Comparison of ENCODE assay signal across 22 cellular contexts in genomic region chr7:41786943-41787342, GRCh38.
A peak's percentile ranks its signal among the peaks of the same experiment; 100 is the strongest.
DNase-seq lines count a peak whose midpoint lies in the region; ATAC-seq and TF ChIP-seq lines count a peak whose summit lies in the region.
"Had no signal": no experiment of that assay in that cellular context is flagged by ENCODE, and none has a peak within 500 bp of the region (broad histone marks: within the 10 kb centered on the region; RNA-seq: fewer than 3 reads in every experiment).

No MANE protein-coding gene starts in this region.

- no peak overlapping the region for H3K27ac Mint-ChIP-seq in natural killer cell
- H3K27ac Mint-ChIP-seq: activated naive CD4-positive, alpha-beta T cell treated with anti-CD3 and anti-CD28 coated beads, Interleukin-2, amount 50 U/mL, for 72 hours; CD8-positive, alpha-beta T cell; progenitor cell of endocrine pancreas; type B pancreatic cell had no signal

- no peak overlapping the region for H3K4me3 Mint-ChIP-seq in natural killer cell
- H3K4me3 Mint-ChIP-seq: CD8-positive, alpha-beta T cell; type B pancreatic cell had no signal

- H3K4me1 Mint-ChIP-seq in natural killer cell = no peaks in the 10 kb centered on the region

- no peaks in the 10 kb centered on the region for H3K9me3 Mint-ChIP-seq in natural killer cell
- H3K9me3 Mint-ChIP-seq: activated naive CD4-positive, alpha-beta T cell treated with anti-CD3 and anti-CD28 coated beads, Interleukin-2, amount 50 U/mL, for 72 hours; CD8-positive, alpha-beta T cell; type B pancreatic cell had no signal

- H2AFZ ChIP-seq in mammary epithelial cell (ENCODE audit: low read depth, low read length) = no peak overlapping the region

- H3K4me1 ChIP-seq in cardiac muscle cell (ENCODE audit: low read depth) (peaks cover 24% of the 10 kb centered on the region), heart left ventricle (peaks cover 0 to 4% (median 0%) of the 10 kb centered on the region in 12 donors), psoas muscle (no peaks in the 10 kb centered on the region), mammary epithelial cell (ENCODE audit: insufficient read depth, low read length) (peaks cover 9% of the 10 kb centered on the region)
- H3K4me1 ChIP-seq: breast epithelium had no signal

- H3K4me3 ChIP-seq in cardiac muscle cell (no peak overlapping the region), heart left ventricle (no peak overlapping the region), psoas muscle (no peak overlapping the region), mammary epithelial cell (replicated peaks in 1 of 3; ENCODE audit: insufficient read depth in 1 of 3, low read depth in 2 of 3, low read length in 3 of 3) (no peak overlapping the region)
- H3K4me3 ChIP-seq: breast epithelium, sigmoid colon had no signal

- dilution Hi-C loops in mammary epithelial cell (cut with HindIII; ENCODE audit: low sequenced_read_pairs) = no loop called here

- H3K27me3 Mint-ChIP-seq in natural killer cell (ENCODE audit: low read depth in 2 of 2) = no peaks in the 10 kb centered on the region
- H3K27me3 Mint-ChIP-seq: progenitor cell of endocrine pancreas had no signal

- ATAC-seq in heart left ventricle (no peak), psoas muscle (peak in 3 of 4 donors; percentile 27 to 62 (median 56)), natural killer cell (no peak), GM21381 (IDR thresholded peaks at IDR 0.05; ENCODE audit: unreplicated experiment) (no peak)
- ATAC-seq: activated naive CD4-positive, alpha-beta T cell treated with anti-CD3 and anti-CD28 coated beads, Interleukin-2, amount 50 U/mL, for 72 hours; CD8-positive, alpha-beta T cell; left colon had no signal

- no peaks in the 10 kb centered on the region for H3K9me3 ChIP-seq in cardiac muscle cell (ENCODE audit: low read depth)
- no peaks in the 10 kb centered on the region for H3K9me3 ChIP-seq in heart left ventricle
- no peaks in the 10 kb centered on the region for H3K9me3 ChIP-seq in psoas muscle
- H3K9me3 ChIP-seq in mammary epithelial cell (replicated peaks; ENCODE audit: insufficient read depth, low read length) = no peaks in the 10 kb centered on the region
- H3K9me3 ChIP-seq: breast epithelium, sigmoid colon had no signal

- no peaks in the 10 kb centered on the region for H3K79me2 ChIP-seq in mammary epithelial cell (ENCODE audit: insufficient read depth, low read length)

- H3K36me3 ChIP-seq in cardiac muscle cell (no peaks in the 10 kb centered on the region), heart left ventricle (no peaks in the 10 kb centered on the region), psoas muscle (ENCODE audit: insufficient read depth in 1 of 2, low read depth in 1 of 2) (no peaks in the 10 kb centered on the region), mammary epithelial cell (ENCODE audit: insufficient read depth, low read length) (no peaks in the 10 kb centered on the region)
- H3K36me3 ChIP-seq: breast epithelium, sigmoid colon had no signal

- DNase-seq in cardiac muscle cell (ENCODE audit: low read depth in 1 of 2, low spot score in 1 of 2) (peak in 1 of 2 donors; percentile 77), heart left ventricle (no peak), epithelial cell of prostate (ENCODE audit: low read depth, low spot score) (peak; percentile 5), psoas muscle (no peak), posterior vena cava (ENCODE audit: low spot score) (no peak), natural killer cell (no peak), mammary epithelial cell (no peak)
- DNase-seq: activated CD8-positive, alpha-beta memory T cell treated with anti-CD3 and anti-CD28 coated beads for 24 hours; activated T-cell treated with anti-CD3 and anti-CD28 coated beads for 4 hours; CD8-positive, alpha-beta T cell; left colon; NCI-H1092 treated with DMSO at 0.1 percent for 48 hours; NCI-H187 treated with DMSO at 0.1 percent for 48 hours; NCI-H524; Right ventricle myocardium superior; sigmoid colon; stimulated activated CD4-positive, alpha-beta T cell treated with anti-CD3 and anti-CD28 coated beads, Interleukin-4, amount 100 ng/mL, for 24 hours had no signal

- no peaks in the 10 kb centered on the region for H4K20me1 ChIP-seq in mammary epithelial cell (ENCODE audit: insufficient read depth, low read length)

- TF ChIP-seq CTCF in cardiac muscle cell (IDR thresholded peaks at IDR 0.05; ENCODE audit: low read depth, low read length) (no peak), heart left ventricle (IDR thresholded peaks at IDR 0.05) (no peak), psoas muscle (IDR thresholded peaks at IDR 0.05) (no peak), natural killer cell (IDR thresholded peaks at IDR 0.05) (no peak), mammary epithelial cell (conservative IDR thresholded peaks at IDR 0.05 in 1 of 2, IDR thresholded peaks at IDR 0.05 in 1 of 2; ENCODE audit: extremely low read depth in 1 of 2, insufficient read depth in 1 of 2, low read depth in 1 of 2, low read length in 2 of 2) (no peak)

- CTCF ChIA-PET in mammary epithelial cell (lab: Charles Lee; ENCODE audit: low non-redundant PET) = no interaction called here

- WGBS in heart left ventricle, 4 donors = 68 to 73% (median 72%) methylated on average over 5 of the region's 5 CpGs
- 50 to 64% (median 54%) methylated on average over 5 of the region's 5 CpGs for WGBS in psoas muscle, 3 donors
- WGBS in mammary epithelial cell (ENCODE audit: low coverage, missing lambda C conversion rate) = 89% methylated on average over 5 of the region's 5 CpGs

- in situ Hi-C loops in mammary epithelial cell (cut with MboI; ENCODE audit: low sequenced_read_pairs in 2 of 2) = no loop called here

- no peaks in the 10 kb centered on the region for H3K36me3 Mint-ChIP-seq in natural killer cell
- H3K36me3 Mint-ChIP-seq: activated naive CD4-positive, alpha-beta T cell treated with anti-CD3 and anti-CD28 coated beads, Interleukin-2, amount 50 U/mL, for 72 hours; CD8-positive, alpha-beta T cell; type B pancreatic cell had no signal

- H3K27me3 ChIP-seq in cardiac muscle cell = peaks cover 10% of the 10 kb centered on the region
- no peaks in the 10 kb centered on the region for H3K27me3 ChIP-seq in heart left ventricle
- no peaks in the 10 kb centered on the region for H3K27me3 ChIP-seq in psoas muscle (ENCODE audit: insufficient read depth in 3 of 3, low read length in 2 of 3)
- H3K27me3 ChIP-seq in mammary epithelial cell (ENCODE audit: insufficient read depth, low read length) = no peaks in the 10 kb centered on the region
- H3K27me3 ChIP-seq: breast epithelium, sigmoid colon had no signal

- no peak overlapping the region for H3K4me2 ChIP-seq in mammary epithelial cell (ENCODE audit: insufficient read depth, low read depth, low read length)

- intact Hi-C loops in heart left ventricle (cut with DNase I) (no loop called here), psoas muscle (cut with DNase I) (no loop called here), posterior vena cava (cut with DNase I) (no loop called here), natural killer cell (cut with micrococcal nuclease) (no loop called here), mammary epithelial cell (cut with micrococcal nuclease) (no loop called here)

- no peak overlapping the region for H3K9ac ChIP-seq in mammary epithelial cell (ENCODE audit: insufficient read depth, low read length)

- TF ChIP-seq POLR2A in heart left ventricle (IDR thresholded peaks at IDR 0.05) = no peak

- no TSS peak for BruUV-seq in mammary epithelial cell (replicated peaks; lab: Mats Ljungman, UMichigan)

- peak overlapping the region; percentile 20 for H3K27ac ChIP-seq in cardiac muscle cell
- H3K27ac ChIP-seq in heart left ventricle = no peak overlapping the region
- no peak overlapping the region for H3K27ac ChIP-seq in epithelial cell of prostate
- no peak overlapping the region for H3K27ac ChIP-seq in psoas muscle
- H3K27ac ChIP-seq in mammary epithelial cell (ENCODE audit: insufficient read depth, low read depth, low read length) = no peak overlapping the region
- H3K27ac ChIP-seq: breast epithelium, sigmoid colon had no signal

Comparison
In these comparisons a context has a peak if more than half of its experiments do, and no peak if none do; other contexts are left out.
1. ATAC-seq: peak in psoas muscle (3 of 4); none in heart left ventricle (0 of 4), natural killer cell (0 of 3) and GM21381 (single experiment).